ENCODE assay signal across 8 cellular contexts in genomic region chr1:116418091-116418830, GRCh38. TPM values are rescaled to one million over a fixed set of nuclear protein-coding genes. Genes with fewer than 3 reads are reported as not detected.
DNase-seq lines count a peak whose midpoint lies in the region.

No MANE protein-coding gene starts in this region.

- H3K36me3 ChIP-seq in GM23248 (ENCODE audit: low read depth), result no peaks in the 10 kb centered on the region
- no peaks in the 10 kb centered on the region for H3K36me3 ChIP-seq in SJCRH30

- no peaks in the 10 kb centered on the region for H3F3A ChIP-seq in GM23248 (ENCODE audit: insufficient read depth)

- no peaks in the 10 kb centered on the region for H4K20me1 ChIP-seq in GM23248 (ENCODE audit: insufficient read depth)

- in situ Hi-C loops in GM23248 (cut with MboI), result no loop called here

- H3K9me2 ChIP-seq in GM23248 (ENCODE audit: insufficient read depth), result no peaks in the 10 kb centered on the region

- H3K27me3 ChIP-seq in GM23248 (replicated peaks; ENCODE audit: insufficient read depth), result no peaks in the 10 kb centered on the region; the same call in 1 of the 2 replicates
- H3K27me3 ChIP-seq in SJCRH30, result no peaks in the 10 kb centered on the region

- H3K27ac ChIP-seq in GM23248 (no peak overlapping the region), SJCRH30 (peak overlapping the region; percentile 43), temporal lobe (ENCODE audit: low read depth, low read length) (peak overlapping the region; percentile 80)

- H3K4me2 ChIP-seq in GM23248 (ENCODE audit: unreplicated experiment), result peak overlapping the region; percentile 82

- H3K9me3 ChIP-seq in GM23248 (ENCODE audit: low read depth) (no peaks in the 10 kb centered on the region), SJCRH30 (replicated peaks) (no peaks in the 10 kb centered on the region)

- H2AFZ ChIP-seq in GM23248, result peak overlapping the region; percentile 99

- H3K4me1 ChIP-seq in GM23248 (ENCODE audit: insufficient read depth), result peaks cover 6% of the 10 kb centered on the region; the same call in 1 of the 2 replicates
- H3K4me1 ChIP-seq in SJCRH30, result peaks cover 3% of the 10 kb centered on the region

- WGBS in GM23248 (ENCODE audit: low coverage in 1 of 2, low lambda C conversion rate in 2 of 2, missing lambda C conversion rate in 2 of 2), 2 experiments, result 2 to 3% methylated on average over 35 to 45 of the region's 48 CpGs

- H3K4me3 ChIP-seq in GM23248, result peak overlapping the region; percentile 94
- H3K4me3 ChIP-seq in SJCRH30, result peak overlapping the region; percentile 89

- H3K79me2 ChIP-seq in GM23248 (ENCODE audit: insufficient read depth), result no peaks in the 10 kb centered on the region

- peak overlapping the region; percentile 92 for H3K9ac ChIP-seq in GM23248

- DNase-seq in EL (peak; percentile 72), GM23248 (peak; percentile 80), LHCN-M2 (ENCODE audit: low read depth) (peak; percentile 72), SJCRH30 (peak; percentile 88 to 89), glomerular visceral epithelial cell (ENCODE audit: extremely low spot score) (peak; percentile 74), occipital lobe (lab: John Stamatoyannopoulos, UW) (peak; percentile 70)
- peak; percentile 87 for DNase-seq in activated naive CD4-positive, alpha-beta T cell treated with Interleukin-2 at 50 U/mL for 16 hours

RNA-seq across cellular contexts. Expression of gene ATP1A1, which starts 45.2 kb away (rescaled TPM):
- 50.2 and 66.4 TPM in 2 replicates for total RNA-seq in GM23248 (2014; rRNA removed; shearing (Covaris generic))
- polyA plus RNA-seq in GM23248 (2016; fragmentation: Nextera tagmentation; extraction: Ambion mirVana), result 108 and 116 TPM in 2 replicates
- total RNA-seq in LHCN-M2 (2014; rRNA removed), result 74.6 and 83.9 TPM in 2 replicates
- polyA plus RNA-seq in LHCN-M2 (2012), result 128 TPM
- total RNA-seq in SJCRH30 (2014; rRNA removed; shearing (Covaris generic)), result 110 and 112 TPM in 2 replicates
- total RNA-seq in occipital lobe, result 91.9 TPM
- total RNA-seq in temporal lobe, result 98.8 TPM
